ENCODE assay signal across 9 cellular contexts in the genomic region with DNA sequence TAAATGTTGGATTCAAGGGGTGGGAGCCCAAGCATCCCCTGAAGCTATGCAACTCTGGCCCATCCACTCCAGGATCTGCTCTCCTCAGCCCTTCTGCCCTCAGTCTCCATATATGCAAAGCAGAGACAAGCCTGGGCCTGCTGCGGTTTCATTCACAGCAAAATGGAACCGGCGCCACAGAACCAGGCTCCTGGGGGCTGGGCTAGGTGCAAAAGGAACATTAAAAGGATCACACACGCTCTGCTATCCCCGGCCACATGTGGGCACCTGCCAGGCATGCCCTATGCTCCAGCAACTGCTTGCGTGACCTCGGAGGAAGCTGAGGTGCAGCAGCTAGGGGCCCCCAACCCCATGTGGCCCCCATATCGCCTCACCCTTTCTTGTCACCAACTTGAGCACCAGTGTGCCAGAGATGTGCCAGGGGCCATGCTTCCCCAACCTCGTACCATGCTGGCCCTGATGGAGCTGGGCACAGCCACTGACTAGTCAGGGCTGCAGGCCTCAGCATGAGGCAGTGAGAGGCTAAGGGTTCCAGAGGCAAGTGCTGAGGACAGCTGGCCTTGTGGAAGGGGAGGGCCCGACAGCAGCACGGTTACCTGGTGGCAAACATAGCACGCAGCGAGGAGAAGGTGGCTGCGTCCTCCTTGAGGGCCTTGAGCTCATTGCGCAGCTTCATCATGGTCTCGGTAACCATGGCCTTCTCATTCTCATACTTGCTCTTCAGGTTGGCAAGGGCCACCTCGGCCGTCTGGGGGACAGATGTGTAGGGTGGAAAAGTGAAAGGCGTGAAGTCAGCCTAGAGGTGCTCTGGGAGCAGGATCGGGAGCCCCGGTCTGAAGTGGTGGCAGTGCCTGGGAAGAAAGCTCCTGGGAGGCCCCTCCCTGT.
DNase-seq lines count a peak whose midpoint lies in the region; ATAC-seq, FAIRE-seq and TF ChIP-seq lines count a peak whose summit lies in the region.
"Had no signal": no experiment of that assay in that cellular context is flagged by ENCODE, and none has a peak within 500 bp of the region (broad histone marks: within the 10 kb centered on the region; RNA-seq: fewer than 3 reads in every experiment).

No MANE protein-coding gene starts in this region.

- peak; percentile 33 for ATAC-seq in memory B cell (ENCODE audit: low read depth)
- ATAC-seq in HG02970 (IDR thresholded peaks at IDR 0.05; ENCODE audit: low FRiP score, unreplicated experiment): no peak
- no peak for ATAC-seq in GM19467 (IDR thresholded peaks at IDR 0.05; ENCODE audit: unreplicated experiment)

- DNase-seq in GM10266 (ENCODE audit: extremely low spot score) (peak; percentile 53), GM19239 (ENCODE audit: insufficient read length, low spot score) (no peak), RWPE1 (ENCODE audit: low spot score) (no peak), memory B cell (ENCODE audit: low spot score in 2 of 2) (no peak), NCI-H2029 treated with DMSO at 0.1 percent for 48 hours (lab: John Stamatoyannopoulos, UW) (no peak)

- H3K4me3 Mint-ChIP-seq in memory B cell: no peak overlapping the region
- H3K4me3 Mint-ChIP-seq: CD8-positive, alpha-beta memory T cell had no signal

- CTCF ChIA-PET in RWPE1 (lab: Yijun Ruan, JAX): interaction anchor here (0.5 to 4.9 kb wide), 14 partner anchors 21 to 736 kb away, joined by 3 to 53 read pairs (median 4); partner anchors contain the start of genes BICD2 and FAM120AOS

- POLR2A ChIA-PET in RWPE1 (lab: Yijun Ruan, JAX; ENCODE audit: low non-redundant PET): interaction anchor here (0.7 kb wide), 1 partner anchor 46 kb away, joined by 7 read pairs; no protein-coding TSS in a partner anchor

- TF ChIP-seq CTCF in GM10266 (IDR thresholded peaks at IDR 0.05; ENCODE audit: control insufficient read depth, insufficient read depth, low read depth, missing control alignments) (no peak), RWPE1 (conservative IDR thresholded peaks at IDR 0.05; ENCODE audit: low read depth) (no peak)

- H3K27ac ChIP-seq in RWPE1: peak overlapping the region; percentile 99
- H3K27ac ChIP-seq: gastrocnemius medialis had no signal

- peaks cover 41% of the 10 kb centered on the region for H3K36me3 Mint-ChIP-seq in memory B cell

- H3K9me3 Mint-ChIP-seq in memory B cell: no peaks in the 10 kb centered on the region
- H3K9me3 Mint-ChIP-seq: CD8-positive, alpha-beta memory T cell had no signal

- peak; percentile 92 for FAIRE-seq in GM19239 (lab: Jason Lieb, UNC)

- no peak overlapping the region for H3K27ac Mint-ChIP-seq in memory B cell

- H3K4me1 Mint-ChIP-seq in memory B cell: peaks cover 37% of the 10 kb centered on the region

- no peaks in the 10 kb centered on the region for H3K27me3 Mint-ChIP-seq in memory B cell
- H3K27me3 Mint-ChIP-seq: CD8-positive, alpha-beta memory T cell had no signal
